In the genomic region with DNA sequence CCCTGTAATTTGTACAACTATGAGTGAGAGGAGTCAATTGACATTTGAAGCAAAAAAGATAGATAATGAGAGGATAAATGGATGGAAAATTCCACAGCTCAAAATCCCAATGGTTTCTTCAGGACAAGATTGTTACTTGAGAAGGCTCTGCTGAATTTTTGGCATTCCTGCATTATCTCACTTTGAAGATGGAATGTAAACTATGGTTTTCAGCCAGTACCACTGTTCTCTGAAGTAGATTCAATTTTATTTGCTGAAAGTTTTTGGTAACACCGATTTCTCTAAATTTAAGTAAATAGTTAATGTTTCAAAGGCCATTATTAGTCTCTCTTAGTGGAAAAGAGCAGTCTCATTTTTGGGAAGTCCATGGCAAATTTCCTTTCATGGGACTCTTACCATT, we compare ENCODE assay signal across 1 cellular context.
TF ChIP-seq lines count a peak whose summit lies in the region.

No MANE protein-coding gene starts in this region.

TF ChIP-seq in H1, 55 proteins besides CTCF, POLR2A, EP300 and RAD21:
- TF ChIP-seq, protein P1, sequence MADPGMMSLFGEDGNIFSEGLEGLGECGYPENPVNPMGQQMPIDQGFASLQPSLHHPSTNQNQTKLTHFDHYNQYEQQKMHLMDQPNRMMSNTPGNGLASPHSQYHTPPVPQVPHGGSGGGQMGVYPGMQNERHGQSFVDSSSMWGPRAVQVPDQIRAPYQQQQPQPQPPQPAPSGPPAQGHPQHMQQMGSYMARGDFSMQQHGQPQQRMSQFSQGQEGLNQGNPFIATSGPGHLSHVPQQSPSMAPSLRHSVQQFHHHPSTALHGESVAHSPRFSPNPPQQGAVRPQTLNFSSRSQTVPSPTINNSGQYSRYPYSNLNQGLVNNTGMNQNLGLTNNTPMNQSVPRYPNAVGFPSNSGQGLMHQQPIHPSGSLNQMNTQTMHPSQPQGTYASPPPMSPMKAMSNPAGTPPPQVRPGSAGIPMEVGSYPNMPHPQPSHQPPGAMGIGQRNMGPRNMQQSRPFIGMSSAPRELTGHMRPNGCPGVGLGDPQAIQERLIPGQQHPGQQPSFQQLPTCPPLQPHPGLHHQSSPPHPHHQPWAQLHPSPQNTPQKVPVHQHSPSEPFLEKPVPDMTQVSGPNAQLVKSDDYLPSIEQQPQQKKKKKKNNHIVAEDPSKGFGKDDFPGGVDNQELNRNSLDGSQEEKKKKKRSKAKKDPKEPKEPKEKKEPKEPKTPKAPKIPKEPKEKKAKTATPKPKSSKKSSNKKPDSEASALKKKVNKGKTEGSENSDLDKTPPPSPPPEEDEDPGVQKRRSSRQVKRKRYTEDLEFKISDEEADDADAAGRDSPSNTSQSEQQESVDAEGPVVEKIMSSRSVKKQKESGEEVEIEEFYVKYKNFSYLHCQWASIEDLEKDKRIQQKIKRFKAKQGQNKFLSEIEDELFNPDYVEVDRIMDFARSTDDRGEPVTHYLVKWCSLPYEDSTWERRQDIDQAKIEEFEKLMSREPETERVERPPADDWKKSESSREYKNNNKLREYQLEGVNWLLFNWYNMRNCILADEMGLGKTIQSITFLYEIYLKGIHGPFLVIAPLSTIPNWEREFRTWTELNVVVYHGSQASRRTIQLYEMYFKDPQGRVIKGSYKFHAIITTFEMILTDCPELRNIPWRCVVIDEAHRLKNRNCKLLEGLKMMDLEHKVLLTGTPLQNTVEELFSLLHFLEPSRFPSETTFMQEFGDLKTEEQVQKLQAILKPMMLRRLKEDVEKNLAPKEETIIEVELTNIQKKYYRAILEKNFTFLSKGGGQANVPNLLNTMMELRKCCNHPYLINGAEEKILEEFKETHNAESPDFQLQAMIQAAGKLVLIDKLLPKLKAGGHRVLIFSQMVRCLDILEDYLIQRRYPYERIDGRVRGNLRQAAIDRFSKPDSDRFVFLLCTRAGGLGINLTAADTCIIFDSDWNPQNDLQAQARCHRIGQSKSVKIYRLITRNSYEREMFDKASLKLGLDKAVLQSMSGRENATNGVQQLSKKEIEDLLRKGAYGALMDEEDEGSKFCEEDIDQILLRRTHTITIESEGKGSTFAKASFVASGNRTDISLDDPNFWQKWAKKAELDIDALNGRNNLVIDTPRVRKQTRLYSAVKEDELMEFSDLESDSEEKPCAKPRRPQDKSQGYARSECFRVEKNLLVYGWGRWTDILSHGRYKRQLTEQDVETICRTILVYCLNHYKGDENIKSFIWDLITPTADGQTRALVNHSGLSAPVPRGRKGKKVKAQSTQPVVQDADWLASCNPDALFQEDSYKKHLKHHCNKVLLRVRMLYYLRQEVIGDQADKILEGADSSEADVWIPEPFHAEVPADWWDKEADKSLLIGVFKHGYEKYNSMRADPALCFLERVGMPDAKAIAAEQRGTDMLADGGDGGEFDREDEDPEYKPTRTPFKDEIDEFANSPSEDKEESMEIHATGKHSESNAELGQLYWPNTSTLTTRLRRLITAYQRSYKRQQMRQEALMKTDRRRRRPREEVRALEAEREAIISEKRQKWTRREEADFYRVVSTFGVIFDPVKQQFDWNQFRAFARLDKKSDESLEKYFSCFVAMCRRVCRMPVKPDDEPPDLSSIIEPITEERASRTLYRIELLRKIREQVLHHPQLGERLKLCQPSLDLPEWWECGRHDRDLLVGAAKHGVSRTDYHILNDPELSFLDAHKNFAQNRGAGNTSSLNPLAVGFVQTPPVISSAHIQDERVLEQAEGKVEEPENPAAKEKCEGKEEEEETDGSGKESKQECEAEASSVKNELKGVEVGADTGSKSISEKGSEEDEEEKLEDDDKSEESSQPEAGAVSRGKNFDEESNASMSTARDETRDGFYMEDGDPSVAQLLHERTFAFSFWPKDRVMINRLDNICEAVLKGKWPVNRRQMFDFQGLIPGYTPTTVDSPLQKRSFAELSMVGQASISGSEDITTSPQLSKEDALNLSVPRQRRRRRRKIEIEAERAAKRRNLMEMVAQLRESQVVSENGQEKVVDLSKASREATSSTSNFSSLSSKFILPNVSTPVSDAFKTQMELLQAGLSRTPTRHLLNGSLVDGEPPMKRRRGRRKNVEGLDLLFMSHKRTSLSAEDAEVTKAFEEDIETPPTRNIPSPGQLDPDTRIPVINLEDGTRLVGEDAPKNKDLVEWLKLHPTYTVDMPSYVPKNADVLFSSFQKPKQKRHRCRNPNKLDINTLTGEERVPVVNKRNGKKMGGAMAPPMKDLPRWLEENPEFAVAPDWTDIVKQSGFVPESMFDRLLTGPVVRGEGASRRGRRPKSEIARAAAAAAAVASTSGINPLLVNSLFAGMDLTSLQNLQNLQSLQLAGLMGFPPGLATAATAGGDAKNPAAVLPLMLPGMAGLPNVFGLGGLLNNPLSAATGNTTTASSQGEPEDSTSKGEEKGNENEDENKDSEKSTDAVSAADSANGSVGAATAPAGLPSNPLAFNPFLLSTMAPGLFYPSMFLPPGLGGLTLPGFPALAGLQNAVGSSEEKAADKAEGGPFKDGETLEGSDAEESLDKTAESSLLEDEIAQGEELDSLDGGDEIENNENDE (IDR thresholded peaks at IDR 0.05; ENCODE audit: insufficient replicate concordance, low read length), result peak; percentile 80
- TF ChIP-seq TEAD4 (IDR thresholded peaks at IDR 0.05; ENCODE audit: low read depth, low read length) (peak; percentile 100), SP1 (IDR thresholded peaks at IDR 0.05; ENCODE audit: low read depth, low read length) (peak; percentile 90), CHD1 (IDR thresholded peaks at IDR 0.05; ENCODE audit: low read depth, low read length) (no peak), ASH2L (IDR thresholded peaks at IDR 0.05; ENCODE audit: low read length) (peak; percentile 44), BACH1 (IDR thresholded peaks at IDR 0.05; ENCODE audit: low read length) (no peak)
- TF ChIP-seq, protein P2, sequence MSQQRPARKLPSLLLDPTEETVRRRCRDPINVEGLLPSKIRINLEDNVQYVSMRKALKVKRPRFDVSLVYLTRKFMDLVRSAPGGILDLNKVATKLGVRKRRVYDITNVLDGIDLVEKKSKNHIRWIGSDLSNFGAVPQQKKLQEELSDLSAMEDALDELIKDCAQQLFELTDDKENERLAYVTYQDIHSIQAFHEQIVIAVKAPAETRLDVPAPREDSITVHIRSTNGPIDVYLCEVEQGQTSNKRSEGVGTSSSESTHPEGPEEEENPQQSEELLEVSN (IDR thresholded peaks at IDR 0.05), result no peak
